In genomic region chr7:132622081-132622480, GRCh38 we compare ENCODE assay signal across 22 cellular contexts. TPM values are rescaled to one million over a fixed set of nuclear protein-coding genes. Genes with fewer than 3 reads are reported as not detected.
DNase-seq lines count a peak whose midpoint lies in the region; ATAC-seq and TF ChIP-seq lines count a peak whose summit lies in the region.
"Had no signal": no experiment of that assay in that cellular context is flagged by ENCODE, and none has a peak within 500 bp of the region (broad histone marks: within the 10 kb centered on the region; RNA-seq: fewer than 3 reads in every experiment).

No MANE protein-coding gene starts in this region.

- in situ Hi-C loops in GM23248 (cut with MboI): no loop called here

- POLR2A ChIA-PET in AG04449 (lab: Yijun Ruan, JAX) (no interaction called here), PC-3 (lab: Charles Lee; ENCODE audit: unreplicated experiment) (no interaction called here)

- CTCF ChIA-PET in AG04449 (lab: Yijun Ruan, JAX): interaction anchor here (0.7 to 1.4 kb wide), 4 partner anchors 10 to 812 kb away, joined by 3 to 4 read pairs (median 3); no protein-coding TSS in a partner anchor
- CTCF ChIA-PET in PC-3 (lab: Charles Lee): no interaction called here

- H3K79me2 ChIP-seq in GM23248 (ENCODE audit: insufficient read depth) (no peaks in the 10 kb centered on the region), PC-3 (ENCODE audit: low read length) (no peaks in the 10 kb centered on the region)

- no peaks in the 10 kb centered on the region for H3K36me3 ChIP-seq in GM23248 (ENCODE audit: low read depth)
- H3K36me3 ChIP-seq in PC-3 (ENCODE audit: low read depth, low read length): no peaks in the 10 kb centered on the region
- H3K36me3 ChIP-seq: BLaER1 had no signal

- intact Hi-C loops in PC-3 (cut with micrococcal nuclease): no loop called here

- WGBS in GM23248 (ENCODE audit: low coverage in 1 of 2, low lambda C conversion rate in 2 of 2, missing lambda C conversion rate in 2 of 2), 2 experiments: 15% methylated on average over 4 of the region's 4 CpGs

- no peaks in the 10 kb centered on the region for H3K27me3 ChIP-seq in GM23248 (replicated peaks; ENCODE audit: insufficient read depth)
- peaks cover 27% of the 10 kb centered on the region for H3K27me3 ChIP-seq in PC-3 (ENCODE audit: low read length)
- H3K27me3 ChIP-seq: BLaER1 had no signal

- H3K4me3 ChIP-seq in AG04449 (ENCODE audit: low read depth, low read length): no peak overlapping the region
- no peak overlapping the region for H3K4me3 ChIP-seq in GM23248
- H3K4me3 ChIP-seq in foreskin fibroblast (ENCODE audit: low read depth in 1 of 2, low read length in 2 of 2): no peak overlapping the region
- no peak overlapping the region for H3K4me3 ChIP-seq in PC-3 (ENCODE audit: low read length)
- H3K4me3 ChIP-seq: A549, BLaER1 had no signal

- ATAC-seq in PC-3: no peak
- ATAC-seq: A549, HCT116, HepG2 had no signal

- H3K9me3 ChIP-seq in GM23248 (ENCODE audit: low read depth) (no peaks in the 10 kb centered on the region), PC-3 (ENCODE audit: low read length) (no peaks in the 10 kb centered on the region)
- H3K9me3 ChIP-seq: A549, BLaER1 had no signal

- no peak overlapping the region for H3K9ac ChIP-seq in GM23248
- no peak overlapping the region for H3K9ac ChIP-seq in PC-3 (ENCODE audit: low read length)
- H3K9ac ChIP-seq: BLaER1 had no signal

- BruUV-seq in PC-3 (replicated peaks; lab: Mats Ljungman, UMichigan): no TSS peak

- TF ChIP-seq CTCF in AG04449 (IDR thresholded peaks at IDR 0.05; ENCODE audit: insufficient read depth, low read length, missing control alignments) (no peak), foreskin fibroblast (IDR thresholded peaks at IDR 0.05; ENCODE audit: low read depth, low read length) (no peak), PC-3 (conservative IDR thresholded peaks at IDR 0.05; ENCODE audit: low read depth, low read length) (no peak)

- H4K20me1 ChIP-seq in GM23248 (ENCODE audit: insufficient read depth) (no peaks in the 10 kb centered on the region), PC-3 (ENCODE audit: low read length) (no peaks in the 10 kb centered on the region)
- H4K20me1 ChIP-seq: BLaER1 had no signal

- no peak overlapping the region for H3K27ac ChIP-seq in GM23248
- no peak overlapping the region for H3K27ac ChIP-seq in PC-3 (ENCODE audit: low read length)
- H3K27ac ChIP-seq: 22Rv1, A549, BLaER1 had no signal

- H3K4me2 ChIP-seq in GM23248 (ENCODE audit: unreplicated experiment) (no peak overlapping the region), PC-3 (ENCODE audit: low read length) (no peak overlapping the region)
- H3K4me2 ChIP-seq: A549, BLaER1 had no signal

- no peaks in the 10 kb centered on the region for H3K9me2 ChIP-seq in GM23248 (ENCODE audit: insufficient read depth)
- H3K9me2 ChIP-seq in PC-3 (replicated peaks; ENCODE audit: low read length): no peaks in the 10 kb centered on the region

- H3F3A ChIP-seq in GM23248 (ENCODE audit: insufficient read depth) (0 out of 2 replicates have a peak, but pooled peaks cover 4% of the 10 kb centered on the region), PC-3 (ENCODE audit: low read length, unreplicated experiment) (no peaks in the 10 kb centered on the region)

- DNase-seq in AG04449 (ENCODE audit: low read depth, low spot score) (peak; percentile 5), AG20443 (ENCODE audit: low spot score) (peak; percentile 65), GM23248 (peak; percentile 44), foreskin fibroblast (peak; percentile 35 to 46), COLO829 (ENCODE audit: low spot score) (no peak), NCI-H82 (lab: John Stamatoyannopoulos, UW) (no peak), PC-3 (no peak)
- DNase-seq: Calu3; CD4-positive, alpha-beta memory T cell; DMS79 treated with DMSO at 0.1 percent for 48 hours; GF-D8; GOT3; H7; HFFc6; KBM-7 had no signal

- H3K4me1 ChIP-seq in GM23248 (ENCODE audit: insufficient read depth) (peaks cover 11% of the 10 kb centered on the region), PC-3 (ENCODE audit: insufficient read depth, low read length) (no peaks in the 10 kb centered on the region)
- H3K4me1 ChIP-seq: A549, BLaER1 had no signal

- no peak overlapping the region for H2AFZ ChIP-seq in GM23248
- H2AFZ ChIP-seq in PC-3 (ENCODE audit: low read length): no peak overlapping the region

RNA-seq across cellular contexts. Expression of gene PLXNA4, which starts 45.8 kb away (rescaled TPM):
- total RNA-seq in GM23248 (2014; rRNA removed; shearing (Covaris generic)): 0.32 and 0.89 TPM in 2 replicates
- polyA plus RNA-seq in GM23248 (2016; fragmentation: Nextera tagmentation; extraction: Ambion mirVana): 0.01 TPM in 1 of 2 replicates, not detected in the other
- 1.2 TPM in 2 replicates for total RNA-seq in PC-3 (2014; rRNA removed)
- total RNA-seq: Calu3 had no signal
- polyA plus RNA-seq: CD14-positive monocyte, IgD-negative memory B cell had no signal

Comparison
In these comparisons a context has a peak if more than half of its experiments do, and no peak if none do; other contexts are left out.
1. DNase-seq: peak in AG04449 (single experiment), AG20443 (single experiment), GM23248 (single experiment) and foreskin fibroblast (2 of 2); none in COLO829 (single experiment), NCI-H82 (single experiment) and PC-3 (single experiment).